10 cellular contexts compared by ENCODE assay signal in the genomic region with DNA sequence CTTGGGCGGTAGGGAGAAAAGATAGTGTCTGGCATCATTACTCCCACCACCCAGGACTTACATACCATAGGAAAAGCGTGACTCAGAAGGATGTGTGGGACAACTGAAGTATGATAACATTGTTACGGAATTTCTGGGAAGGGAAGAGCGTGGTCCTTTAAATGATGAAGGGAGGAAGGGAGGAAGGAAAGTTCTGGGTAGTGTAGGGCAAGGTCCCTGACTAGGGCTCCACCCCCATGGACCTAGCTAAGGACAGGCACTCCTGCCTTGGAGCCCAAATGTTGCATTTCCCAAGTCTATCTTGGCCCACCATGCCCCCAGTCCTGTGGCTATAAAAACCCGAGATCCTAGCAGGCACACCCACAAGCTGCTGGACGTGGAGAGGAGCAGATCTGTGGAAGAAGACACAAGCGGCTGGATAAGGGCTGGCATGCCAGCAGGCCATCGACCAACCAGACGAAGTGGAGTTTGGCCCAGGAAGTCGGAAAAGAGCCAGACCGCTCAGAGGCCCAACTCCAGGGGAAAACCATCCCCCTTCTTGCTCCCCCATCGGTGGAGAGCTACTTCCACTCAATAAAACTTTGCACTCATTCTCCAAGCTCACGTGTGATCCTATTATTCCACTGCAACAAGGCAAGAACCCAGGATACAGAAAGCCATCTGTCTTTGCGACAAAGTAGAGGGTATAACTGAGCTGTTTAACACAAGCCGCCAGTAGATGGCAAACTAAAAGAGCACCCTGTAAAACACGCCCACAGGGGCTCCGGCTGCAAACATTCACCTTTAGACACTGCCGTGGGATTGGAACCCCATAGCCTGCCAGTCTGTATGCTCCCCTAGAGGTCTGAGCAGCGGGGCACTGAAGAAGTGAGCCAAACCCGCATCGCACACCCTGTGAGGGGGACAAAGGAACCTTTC. TPM values are rescaled to one million over a fixed set of nuclear protein-coding genes. Genes with fewer than 3 reads are reported as not detected.
DNase-seq lines count a peak whose midpoint lies in the region; ATAC-seq, FAIRE-seq and TF ChIP-seq lines count a peak whose summit lies in the region.
"Had no signal": no experiment of that assay in that cellular context is flagged by ENCODE, and none has a peak within 500 bp of the region (broad histone marks: within the 10 kb centered on the region; RNA-seq: fewer than 3 reads in every experiment).

No MANE protein-coding gene starts in this region.

- H3K4me3 ChIP-seq in H1 (ENCODE audit: extremely low read depth in 1 of 4, insufficient read depth in 2 of 4, low read depth in 3 of 4, low read length in 4 of 4) (no peak overlapping the region), osteoblast (ENCODE audit: insufficient read depth, low read length) (no peak overlapping the region)

- H3K9ac ChIP-seq in H1 (replicated peaks in 1 of 4; ENCODE audit: extremely low read depth in 1 of 4, low read depth in 3 of 4, low read length in 3 of 4) = no peak overlapping the region

- no peak overlapping the region for H2BK120ac ChIP-seq in H1 (replicated peaks; ENCODE audit: low read depth, low read length)

- H3K27me3 ChIP-seq in H1 (replicated peaks in 1 of 4; ENCODE audit: control insufficient read depth in 3 of 4, extremely low read depth in 1 of 4, insufficient read depth in 3 of 4, low read length in 3 of 4) (no peaks in the 10 kb centered on the region), osteoblast (ENCODE audit: insufficient read depth, low read length) (no peaks in the 10 kb centered on the region)

- no peak overlapping the region for H3K27ac ChIP-seq in H1 (ENCODE audit: low read depth, low read length)
- peak overlapping the region; percentile 64 for H3K27ac ChIP-seq in osteoblast (ENCODE audit: low read depth, low read length)

- H3K4me2 ChIP-seq in H1 (ENCODE audit: insufficient read depth in 1 of 2, low read depth in 2 of 2, low read length in 2 of 2) = no peak overlapping the region
- peak overlapping the region; percentile 53 for H3K4me2 ChIP-seq in osteoblast (ENCODE audit: insufficient read depth, low read length)

- no peak overlapping the region for H2BK20ac ChIP-seq in H1 (ENCODE audit: low read length)

- peak overlapping the region; percentile 68; the same call in 1 of the 2 replicates for H2BK12ac ChIP-seq in H1 (ENCODE audit: low read depth, low read length)

- H2BK15ac ChIP-seq in H1 (ENCODE audit: low read length) = no peak overlapping the region

- no peaks in the 10 kb centered on the region for H3K79me2 ChIP-seq in H1 (ENCODE audit: control insufficient read depth in 1 of 2, insufficient read depth in 2 of 2, low read length in 2 of 2)
- H3K79me2 ChIP-seq in osteoblast (ENCODE audit: insufficient read depth, low read length) = no peaks in the 10 kb centered on the region

- peak overlapping the region; percentile 71; the same call in 1 of the 2 replicates for H4K8ac ChIP-seq in H1 (ENCODE audit: extremely low read depth, insufficient read depth, low read length)

- no peak overlapping the region for H3K23ac ChIP-seq in H1 (ENCODE audit: insufficient read length)

- no peak overlapping the region for H2AK5ac ChIP-seq in H1 (ENCODE audit: low read depth, low read length)

- 73% methylated on average over 21 of the region's 21 CpGs; no CpG with 5 or more reads in 1 of the 2 experiments for WGBS in H1 (ENCODE audit: extremely low coverage in 1 of 2, insufficient coverage in 1 of 2, insufficient read length in 1 of 2, insufficient replicate concordance in 2 of 2, low coverage in 1 of 2, low lambda C conversion rate in 2 of 2, missing lambda C conversion rate in 1 of 2), 2 experiments

- H2AFZ ChIP-seq in H1 (ENCODE audit: low read length) (peak overlapping the region; percentile 98), osteoblast (ENCODE audit: low read length) (peak overlapping the region; percentile 69)

- no peak; a peak in 1 of 4 replicates for TF ChIP-seq RAD21 in H1 (IDR thresholded peaks at IDR 0.05 in 1 of 2, conservative IDR thresholded peaks at IDR 0.05 in 1 of 2; ENCODE audit: low read depth in 2 of 2, low read length in 2 of 2)

- FAIRE-seq in H1 (lab: Jason Lieb, UNC) = no peak

- no peaks in the 10 kb centered on the region for H4K20me1 ChIP-seq in H1 (replicated peaks in 1 of 2; ENCODE audit: control insufficient read depth in 1 of 2, insufficient read depth in 2 of 2, low read length in 2 of 2)
- H4K20me1 ChIP-seq in osteoblast (ENCODE audit: insufficient read depth, low read length) = no peaks in the 10 kb centered on the region

- ATAC-seq in HG03135 (IDR thresholded peaks at IDR 0.05; ENCODE audit: unreplicated experiment) = no peak

- CTCF ChIA-PET in H1 (lab: Charles Lee; ENCODE audit: partially characterized antibody) = interaction anchor here (0.7 to 10.8 kb wide), 11 partner anchors 11 to 1118 kb away, joined by 3 to 97 read pairs (median 4); no protein-coding TSS in a partner anchor

- H3K23me2 ChIP-seq in H1 (ENCODE audit: low read depth, low read length) = no peaks in the 10 kb centered on the region

- H3K79me1 ChIP-seq in H1 (ENCODE audit: low read depth, low read length) = no peaks in the 10 kb centered on the region

- no peaks in the 10 kb centered on the region; a peak in 1 of 7 replicates for H3K4me1 ChIP-seq in H1 (replicated peaks in 1 of 4; ENCODE audit: control insufficient read depth in 3 of 4, insufficient read depth in 4 of 4, low read length in 3 of 4)
- peaks cover 6% of the 10 kb centered on the region for H3K4me1 ChIP-seq in osteoblast (ENCODE audit: insufficient read depth, low read length)

- TF ChIP-seq POLR2A in H1 (IDR thresholded peaks at IDR 0.05; ENCODE audit: control extremely low read depth in 1 of 2, low read depth in 2 of 2, low read length in 2 of 2) = no peak

- no peak for TF ChIP-seq EP300 in H1 (IDR thresholded peaks at IDR 0.05; ENCODE audit: borderline replicate concordance in 1 of 2, low read depth in 2 of 2, low read length in 2 of 2)

- H3K14ac ChIP-seq in H1 (ENCODE audit: insufficient read length) = no peak overlapping the region

- DNase-seq in H4 (ENCODE audit: low spot score) (peak; percentile 34), NCI-H524 treated with DMSO at 0.1 percent for 48 hours (lab: John Stamatoyannopoulos, UW) (peak; percentile 9), H1 (ENCODE audit: low read depth in 1 of 2, low spot score in 2 of 2) (peak in 1 of 2 experiments; percentile 61), osteoblast (ENCODE audit: insufficient read length, low spot score, missing footprints) (peak; percentile 35), SIG-M5 (lab: John Stamatoyannopoulos, UW) (no peak), NCI-H2029 (lab: John Stamatoyannopoulos, UW) (no peak)
- DNase-seq: activated CD8-positive, alpha-beta memory T cell treated with anti-CD3 and anti-CD28 coated beads, Interleukin-2, amount 50 U/mL, for 48 hours; NCI-H1930; SW 1271 had no signal

- no peak overlapping the region for H2BK5ac ChIP-seq in H1 (ENCODE audit: low read depth, low read length)

- H3K36me3 ChIP-seq in H1 (ENCODE audit: control insufficient read depth in 2 of 4, insufficient read depth in 4 of 4, low read length in 3 of 4) (no peaks in the 10 kb centered on the region), osteoblast (ENCODE audit: insufficient read depth, low read length) (no peaks in the 10 kb centered on the region)

- peak in 2 of 3 experiments; percentile 38 to 47; a peak in 3 of 4 replicates for TF ChIP-seq CTCF in H1 (IDR thresholded peaks at IDR 0.05; ENCODE audit: control extremely low read depth in 1 of 3, insufficient read depth in 1 of 3, low read depth in 1 of 3, low read length in 3 of 3)
- no peak for TF ChIP-seq CTCF in osteoblast (IDR thresholded peaks at IDR 0.05; ENCODE audit: extremely low read depth, low read depth, low read length)

- no peak overlapping the region for H3K56ac ChIP-seq in H1 (replicated peaks; ENCODE audit: insufficient read length, low read depth, low read length)

- H3K18ac ChIP-seq in H1 (ENCODE audit: extremely low read depth, low read length) = no peak overlapping the region

- H3K9me3 ChIP-seq in H1 (ENCODE audit: insufficient read depth in 2 of 2, low read depth in 1 of 2, low read length in 1 of 2) (no peaks in the 10 kb centered on the region), osteoblast (ENCODE audit: low read depth, low read length) (no peaks in the 10 kb centered on the region)

- POLR2A ChIA-PET in H1 (lab: Charles Lee; ENCODE audit: partially characterized antibody) = interaction anchor here (1.0 kb wide), 1 partner anchor 18 kb away, joined by 3 read pairs; no protein-coding TSS in a partner anchor

- no peak overlapping the region for H4K5ac ChIP-seq in H1 (ENCODE audit: insufficient read length, low read depth, low read length)

- no peak overlapping the region for H3K4ac ChIP-seq in H1 (replicated peaks; ENCODE audit: insufficient read length, low read depth, low read length)

- H4K91ac ChIP-seq in H1 (replicated peaks; ENCODE audit: insufficient read length, low read length) = no peak overlapping the region

TF ChIP-seq in H1, 55 proteins besides CTCF, POLR2A, EP300 and RAD21 (continues in another document):
- TF ChIP-seq SRF (IDR thresholded peaks at IDR 0.05; ENCODE audit: low read depth, low read length) = no peak
- no peak for TF ChIP-seq SUZ12 (IDR thresholded peaks at IDR 0.05; ENCODE audit: low read length)
- TF ChIP-seq SIX5 (IDR thresholded peaks at IDR 0.05; ENCODE audit: low read depth, low read length) = no peak
- TF ChIP-seq BCL11A (IDR thresholded peaks at IDR 0.05; ENCODE audit: low read depth in 2 of 2, low read length in 2 of 2) = no peak

RNA-seq across cellular contexts. Expression of a gene that starts 23.0 kb away (rescaled TPM):
- total RNA-seq in H4 (2014; rRNA removed; shearing (Covaris generic)) = 22.0 and 24.4 TPM in 2 replicates
- total RNA-seq in H1 (2021; fragmentation: NEBNext Ultra II Directional; extraction: Animal tissue kit (Norgen Biotek cat#: 25700)) = 44.1 and 47.2 TPM in 2 replicates
- 1.1 and 1.2 TPM in 2 replicates for polyA plus RNA-seq in H1 (2011; rRNA removed)
- 3.0 TPM for polyA plus RNA-seq in H1 (2011; cell fraction: cytosol; rRNA removed)
- polyA plus RNA-seq in H1 (2011; cell fraction: nucleus; rRNA removed) = 1.2 TPM
- polyA plus RNA-seq in H1 (2012, experiment 1 of 2) = 14.8 to 34.2 TPM (median 18.4 TPM) in 4 replicates
- polyA plus RNA-seq in H1 (2012, experiment 2 of 2) = 6.5 TPM
- 21.3 TPM for polyA plus RNA-seq in H1 (2013, experiment 1 of 2)
- polyA plus RNA-seq in H1 (2013, experiment 2 of 2) = 23.0 TPM
- polyA minus RNA-seq in H1 (2011; rRNA and poly(A)+ RNA removed) = 5.6 and 6.9 TPM in 2 replicates
- 4.6 TPM for polyA minus RNA-seq in H1 (2011; cell fraction: cytosol; rRNA and poly(A)+ RNA removed)
- polyA minus RNA-seq in H1 (2011; cell fraction: nucleus; rRNA and poly(A)+ RNA removed) = 6.2 TPM
- total RNA-seq in osteoblast = 12.7 TPM in 2 replicates

RNA-seq across cellular contexts. Expression of a gene that starts 45.8 kb away (rescaled TPM):
- 27.0 and 47.1 TPM in 2 replicates for total RNA-seq in H4 (2014; rRNA removed; shearing (Covaris generic))
- 12.6 and 14.7 TPM in 2 replicates for total RNA-seq in H1 (2021; fragmentation: NEBNext Ultra II Directional; extraction: Animal tissue kit (Norgen Biotek cat#: 25700))
- polyA plus RNA-seq in H1 (2011; rRNA removed) = 8.6 and 19.1 TPM in 2 replicates
- 9.5 TPM for polyA plus RNA-seq in H1 (2011; cell fraction: cytosol; rRNA removed)
- 3.1 TPM for polyA plus RNA-seq in H1 (2011; cell fraction: nucleus; rRNA removed)
- 10.6 to 16.8 TPM (median 14.3 TPM) in 4 replicates for polyA plus RNA-seq in H1 (2012, experiment 1 of 2)
- polyA plus RNA-seq in H1 (2012, experiment 2 of 2) = 5.6 TPM
- 10.2 TPM for polyA plus RNA-seq in H1 (2013, experiment 1 of 2)
- 10.9 TPM for polyA plus RNA-seq in H1 (2013, experiment 2 of 2)
- polyA minus RNA-seq in H1 (2011; rRNA and poly(A)+ RNA removed) = 18.1 and 18.9 TPM in 2 replicates
- 9.2 TPM for polyA minus RNA-seq in H1 (2011; cell fraction: cytosol; rRNA and poly(A)+ RNA removed)
- polyA minus RNA-seq in H1 (2011; cell fraction: nucleus; rRNA and poly(A)+ RNA removed) = 17.4 TPM
- 29.2 and 31.1 TPM in 2 replicates for total RNA-seq in osteoblast

Comparison
In these comparisons a context has a peak if more than half of its experiments do, and no peak if none do; other contexts are left out.
1. DNase-seq: peak in H4 (single experiment), NCI-H524 treated with DMSO at 0.1 percent for 48 hours (single experiment) and osteoblast (single experiment); none in SIG-M5 (single experiment) and NCI-H2029 (single experiment).